ENCODE assay signal across 9 cellular contexts in the genomic region with DNA sequence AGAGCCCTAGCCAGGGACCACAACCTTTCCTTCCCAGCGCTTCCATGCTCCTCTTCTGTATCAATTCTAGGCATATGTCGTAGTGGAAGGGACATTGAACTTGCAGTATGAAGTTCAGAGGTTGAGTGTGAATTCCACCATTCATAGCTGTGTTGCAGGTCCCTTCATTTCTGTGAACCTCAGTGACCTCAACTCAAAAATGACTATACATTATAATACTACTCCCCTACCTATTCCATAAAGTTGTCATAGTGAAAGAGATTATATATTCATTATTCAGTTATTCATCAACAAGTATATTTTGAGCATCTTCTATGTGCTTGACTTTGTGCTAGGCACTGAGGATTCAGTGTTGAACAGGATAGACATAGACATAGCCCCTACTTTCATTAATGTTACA.
"Had no signal": no experiment of that assay in that cellular context is flagged by ENCODE, and none has a peak within 500 bp of the region (broad histone marks: within the 10 kb centered on the region; RNA-seq: fewer than 3 reads in every experiment).

No MANE protein-coding gene starts in this region.

- H3K4me2 ChIP-seq: GM23338 had no signal

- H2AFZ ChIP-seq: GM23338 had no signal

- H3K4me3 ChIP-seq: GM23338 had no signal

- ATAC-seq: GM23338, HepG2 had no signal

- H3K27me3 Mint-ChIP-seq: IgD-negative memory B cell had no signal

- H3K27ac ChIP-seq: HL-60 had no signal

- H3K4me3 Mint-ChIP-seq: GM23338, H9 had no signal

- DNase-seq: H9, HCEC 1CT, KBM-7 had no signal

- H3K27ac Mint-ChIP-seq: GM23338, H9 had no signal

- H3K9me3 Mint-ChIP-seq: IgD-negative memory B cell had no signal

- FAIRE-seq: H1, H54, HepG2 had no signal
